Comparison of ENCODE assay signal across 11 cellular contexts in genomic region chr9:6894135-6894534, GRCh38.
A peak's percentile ranks its signal among the peaks of the same experiment; 100 is the strongest.
DNase-seq lines count a peak whose midpoint lies in the region; ATAC-seq lines count a peak whose summit lies in the region.
"Had no signal": no experiment of that assay in that cellular context is flagged by ENCODE, and none has a peak within 500 bp of the region (broad histone marks: within the 10 kb centered on the region; RNA-seq: fewer than 3 reads in every experiment).

No MANE protein-coding gene starts in this region.

- no peaks in the 10 kb centered on the region for H3K27me3 Mint-ChIP-seq in natural killer cell treated with Interleukin-12 subunit alpha and Interleukin-12 subunit beta and Interleukin-15 and Interleukin-18, amount 100 ng/mL, for 72 hours
- H3K27me3 Mint-ChIP-seq: activated naive CD4-positive, alpha-beta T cell treated with anti-CD3 and anti-CD28 coated beads, Interleukin-2, amount 50 U/mL, for 24 hours; T-cell had no signal

- H3K27ac Mint-ChIP-seq in natural killer cell treated with Interleukin-12 subunit alpha and Interleukin-12 subunit beta and Interleukin-15 and Interleukin-18, amount 100 ng/mL, for 72 hours: peak overlapping the region in 1 of 2 donors; percentile 62
- H3K27ac Mint-ChIP-seq: activated naive CD4-positive, alpha-beta T cell treated with anti-CD3 and anti-CD28 coated beads, Interleukin-2, amount 50 U/mL, for 24 hours; T-cell had no signal

- ATAC-seq in activated CD4-positive, CD25-positive, alpha-beta regulatory T cell treated with anti-CD3 and anti-CD28 coated beads, Interleukin-2, amount 50 U/mL, for 24 hours: peak; percentile 82 to 83
- peak; percentile 94 for ATAC-seq in GM21576 (IDR thresholded peaks at IDR 0.05; ENCODE audit: unreplicated experiment)
- peak; percentile 87 for ATAC-seq in HG03196 (IDR thresholded peaks at IDR 0.05; ENCODE audit: unreplicated experiment)
- ATAC-seq in natural killer cell treated with Interleukin-12 subunit alpha and Interleukin-12 subunit beta and Interleukin-15 and Interleukin-18, amount 100 ng/mL, for 72 hours: peak; percentile 83 to 93

- peaks cover 6% of the 10 kb centered on the region for H3K36me3 Mint-ChIP-seq in natural killer cell treated with Interleukin-12 subunit alpha and Interleukin-12 subunit beta and Interleukin-15 and Interleukin-18, amount 100 ng/mL, for 72 hours

- peak overlapping the region; percentile 68 for H3K4me3 Mint-ChIP-seq in natural killer cell treated with Interleukin-12 subunit alpha and Interleukin-12 subunit beta and Interleukin-15 and Interleukin-18, amount 100 ng/mL, for 72 hours
- H3K4me3 Mint-ChIP-seq: activated naive CD4-positive, alpha-beta T cell treated with anti-CD3 and anti-CD28 coated beads, Interleukin-2, amount 50 U/mL, for 24 hours had no signal

- no peak for DNase-seq in activated CD4-positive, CD25-positive, alpha-beta regulatory T cell (lab: John Stamatoyannopoulos, UW)
- no peak for DNase-seq in natural killer cell treated with Interleukin-12 subunit alpha and Interleukin-12 subunit beta and Interleukin-15 and Interleukin-18, amount 100 ng/mL, for 72 hours (ENCODE audit: low spot score)
- no peak for DNase-seq in stimulated activated CD4-positive, alpha-beta T cell treated with anti-CD3 and anti-CD28 coated beads, Interleukin-2, amount 100 ng/mL, for 48 hours
- DNase-seq in NCI-H524 treated with DMSO at 0.1 percent for 48 hours (lab: John Stamatoyannopoulos, UW): no peak
- no peak for DNase-seq in cerebellum (ENCODE audit: low spot score)
- DNase-seq: GDM1, T-cell had no signal

- peaks cover 49% of the 10 kb centered on the region in 2 donors for H3K4me1 Mint-ChIP-seq in natural killer cell treated with Interleukin-12 subunit alpha and Interleukin-12 subunit beta and Interleukin-15 and Interleukin-18, amount 100 ng/mL, for 72 hours (ENCODE audit: low read depth in 2 of 2)

- H3K9me3 Mint-ChIP-seq in natural killer cell treated with Interleukin-12 subunit alpha and Interleukin-12 subunit beta and Interleukin-15 and Interleukin-18, amount 100 ng/mL, for 72 hours: no peaks in the 10 kb centered on the region
- H3K9me3 Mint-ChIP-seq: activated naive CD4-positive, alpha-beta T cell treated with anti-CD3 and anti-CD28 coated beads, Interleukin-2, amount 50 U/mL, for 24 hours; T-cell had no signal
